Comparison of ENCODE assay signal across 1 cellular context in genomic region chr11:73980001-73980960, GRCh38.
TF ChIP-seq lines count a peak whose summit lies in the region.

No MANE protein-coding gene starts in this region.

TF ChIP-seq in A549, 52 proteins besides CTCF, POLR2A, EP300 and RAD21 (continued from another document):
- TF ChIP-seq BCL3 (IDR thresholded peaks at IDR 0.05): no peak
- no peak for TF ChIP-seq REST (IDR thresholded peaks at IDR 0.05)
- no peak for TF ChIP-seq ESRRA (IDR thresholded peaks at IDR 0.05; ENCODE audit: borderline replicate concordance, low read length)
- TF ChIP-seq KDM5A (IDR thresholded peaks at IDR 0.05): no peak
- no peak for TF ChIP-seq PHF8 (IDR thresholded peaks at IDR 0.05; ENCODE audit: borderline replicate concordance, low read depth)
- TF ChIP-seq E2F6 (IDR thresholded peaks at IDR 0.05; ENCODE audit: borderline replicate concordance, low read depth): no peak
- TF ChIP-seq BHLHE40 (IDR thresholded peaks at IDR 0.05; ENCODE audit: low read depth, low read length): no peak
- no peak for TF ChIP-seq EHF (CRISPR knock-in tag; IDR thresholded peaks at IDR 0.05)
- TF ChIP-seq CBX8 (IDR thresholded peaks at IDR 0.05): no peak
- TF ChIP-seq HMGXB4 (CRISPR knock-in tag; IDR thresholded peaks at IDR 0.05; ENCODE audit: borderline replicate concordance): no peak
- TF ChIP-seq EHMT2 (IDR thresholded peaks at IDR 0.05; ENCODE audit: low read depth): no peak
- TF ChIP-seq HOXB5 (CRISPR knock-in tag; IDR thresholded peaks at IDR 0.05): no peak
- no peak for TF ChIP-seq JUNB (IDR thresholded peaks at IDR 0.05)
- no peak for TF ChIP-seq FOXS1 (CRISPR knock-in tag; IDR thresholded peaks at IDR 0.05)
- TF ChIP-seq ZSCAN20 (CRISPR knock-in tag; IDR thresholded peaks at IDR 0.05): no peak
- TF ChIP-seq CBX2 (IDR thresholded peaks at IDR 0.05; ENCODE audit: borderline replicate concordance, low read depth): no peak
